19 cellular contexts compared by ENCODE assay signal in the genomic region with DNA sequence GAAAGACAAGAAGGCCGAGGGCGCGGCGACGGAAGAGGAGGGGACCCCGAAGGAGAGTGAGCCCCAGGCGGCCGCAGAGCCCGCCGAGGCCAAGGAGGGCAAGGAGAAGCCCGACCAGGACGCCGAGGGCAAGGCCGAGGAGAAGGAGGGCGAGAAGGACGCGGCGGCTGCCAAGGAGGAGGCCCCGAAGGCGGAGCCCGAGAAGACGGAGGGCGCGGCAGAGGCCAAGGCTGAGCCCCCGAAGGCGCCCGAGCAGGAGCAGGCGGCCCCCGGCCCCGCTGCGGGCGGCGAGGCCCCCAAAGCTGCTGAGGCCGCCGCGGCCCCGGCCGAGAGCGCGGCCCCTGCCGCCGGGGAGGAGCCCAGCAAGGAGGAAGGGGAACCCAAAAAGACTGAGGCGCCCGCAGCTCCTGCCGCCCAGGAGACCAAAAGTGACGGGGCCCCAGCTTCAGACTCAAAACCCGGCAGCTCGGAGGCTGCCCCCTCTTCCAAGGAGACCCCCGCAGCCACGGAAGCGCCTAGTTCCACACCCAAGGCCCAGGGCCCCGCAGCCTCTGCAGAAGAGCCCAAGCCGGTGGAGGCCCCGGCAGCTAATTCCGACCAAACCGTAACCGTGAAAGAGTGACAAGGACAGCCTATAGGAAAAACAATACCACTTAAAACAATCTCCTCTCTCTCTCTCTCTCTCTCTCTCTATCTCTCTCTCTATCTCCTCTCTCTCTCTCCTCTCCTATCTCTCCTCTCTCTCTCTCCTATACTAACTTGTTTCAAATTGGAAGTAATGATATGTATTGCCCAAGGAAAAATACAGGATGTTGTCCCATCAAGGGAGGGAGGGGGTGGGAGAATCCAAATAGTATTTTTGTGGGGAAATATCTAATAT.
"Had no signal": no experiment of that assay in that cellular context is flagged by ENCODE, and none has a peak within 500 bp of the region (broad histone marks: within the 10 kb centered on the region; RNA-seq: fewer than 3 reads in every experiment).

No MANE protein-coding gene starts in this region.

- H3K27me3 ChIP-seq: ascending aorta, esophagus squamous epithelium, suprapubic skin had no signal

- H3K27me3 Mint-ChIP-seq: activated T-cell treated with anti-CD3 and anti-CD28 coated beads, Interleukin-2, amount 50 U/mL, for 24 hours; central memory CD8-positive, alpha-beta T cell; naive thymus-derived CD8-positive, alpha-beta T cell; stimulated activated naive CD8-positive, alpha-beta T cell treated with anti-CD3 and anti-CD28 coated beads, Interleukin-15, Interleukin-2, amounts not matched to agents 100 ng/mL and 50 ng/mL, for 24 hours; type B pancreatic cell had no signal

- H3K4me3 Mint-ChIP-seq: activated CD8-positive, alpha-beta T cell treated with anti-CD3 and anti-CD28 coated beads for 36 hours; activated T-cell treated with anti-CD3 and anti-CD28 coated beads, Interleukin-2, amount 50 U/mL, for 24 hours; central memory CD8-positive, alpha-beta T cell; naive thymus-derived CD8-positive, alpha-beta T cell; stimulated activated naive CD8-positive, alpha-beta T cell treated with anti-CD3 and anti-CD28 coated beads, Interleukin-15, Interleukin-2, amounts not matched to agents 100 ng/mL and 50 ng/mL, for 24 hours; T-helper 2 cell treated with Interferon-gamma antibody and Interleukin-4, amounts not matched to agents 5 μg/mL and 100 μg/mL, for 36 hours; type B pancreatic cell had no signal

- H3K4me3 ChIP-seq: ascending aorta, coronary artery, esophagus squamous epithelium, suprapubic skin had no signal

- H3K27ac Mint-ChIP-seq: activated CD8-positive, alpha-beta T cell treated with anti-CD3 and anti-CD28 coated beads for 36 hours; activated T-cell treated with anti-CD3 and anti-CD28 coated beads, Interleukin-2, amount 50 U/mL, for 24 hours; activated T-helper 2 cell treated with anti-CD3 and anti-CD28 coated beads, Interferon-gamma antibody, Interleukin-2, Interleukin-4, amounts not matched to agents 10 μg/mL and 5 μg/mL and 100 μg/mL, durations not matched to agents 14 hours and 24 hours and 36 hours; stimulated activated naive CD8-positive, alpha-beta T cell treated with anti-CD3 and anti-CD28 coated beads, Interleukin-15, Interleukin-2, amounts not matched to agents 100 ng/mL and 50 ng/mL, for 24 hours; T-helper 2 cell treated with Interferon-gamma antibody and Interleukin-4, amounts not matched to agents 5 μg/mL and 100 μg/mL, for 36 hours; type B pancreatic cell had no signal

- H3K4me1 ChIP-seq: ascending aorta, esophagus squamous epithelium, parathyroid adenoma, suprapubic skin had no signal

- H3K27ac ChIP-seq: ascending aorta, coronary artery, esophagus squamous epithelium, parathyroid adenoma, suprapubic skin had no signal

- H3K36me3 Mint-ChIP-seq: naive thymus-derived CD8-positive, alpha-beta T cell had no signal

- DNase-seq: activated CD4-positive, alpha-beta T cell treated with anti-CD3 and anti-CD28 coated beads for 48 hours; activated CD4-positive, CD25-positive, alpha-beta regulatory T cell; activated CD8-positive, alpha-beta T cell treated with anti-CD3 and anti-CD28 coated beads for 36 hours; activated naive CD4-positive, alpha-beta T cell treated with anti-CD3 and anti-CD28 coated beads, Interleukin-2, amount 50 U/mL, for 16 hours; activated T-cell treated with anti-CD3 and anti-CD28 coated beads, Interleukin-2, amount 50 U/mL, for 24 hours; esophagus squamous epithelium; mesendoderm; naive thymus-derived CD8-positive, alpha-beta T cell; stimulated activated CD8-positive, alpha-beta memory T cell treated with anti-CD3 and anti-CD28 coated beads, Interleukin-4, amount 100 ng/mL, for 48 hours had no signal

- H2AFZ ChIP-seq: parathyroid adenoma had no signal

- H3K9me3 ChIP-seq: ascending aorta, suprapubic skin had no signal

- FAIRE-seq: TTC549 had no signal

- ATAC-seq: activated CD8-positive, alpha-beta T cell treated with anti-CD3 and anti-CD28 coated beads for 36 hours; naive thymus-derived CD8-positive, alpha-beta T cell had no signal

- H3K9ac ChIP-seq: parathyroid adenoma had no signal

- H3K9me3 Mint-ChIP-seq: activated CD8-positive, alpha-beta T cell treated with anti-CD3 and anti-CD28 coated beads for 36 hours; activated T-helper 2 cell treated with anti-CD3 and anti-CD28 coated beads, Interferon-gamma antibody, Interleukin-2, Interleukin-4, amounts not matched to agents 10 μg/mL and 5 μg/mL and 100 μg/mL, durations not matched to agents 14 hours and 24 hours and 36 hours; T-helper 2 cell treated with Interferon-gamma antibody and Interleukin-4, amounts not matched to agents 5 μg/mL and 100 μg/mL, for 36 hours; type B pancreatic cell had no signal

- H3K4me1 Mint-ChIP-seq: central memory CD8-positive, alpha-beta T cell had no signal
